ENCODE assay signal across 7 cellular contexts in genomic region chr1:174656409-174657059, GRCh38.
"Had no signal": no experiment of that assay in that cellular context is flagged by ENCODE, and none has a peak within 500 bp of the region (broad histone marks: within the 10 kb centered on the region; RNA-seq: fewer than 3 reads in every experiment).

No MANE protein-coding gene starts in this region.

- ATAC-seq: GM23338 had no signal

- FAIRE-seq: H1, H54, HTR-8/SVneo had no signal

- DNase-seq: H9, HCEC 1CT, KBM-7 had no signal

- H3K4me3 ChIP-seq: GM23338 had no signal
